Comparison of ENCODE assay signal across 15 cellular contexts in the genomic region with DNA sequence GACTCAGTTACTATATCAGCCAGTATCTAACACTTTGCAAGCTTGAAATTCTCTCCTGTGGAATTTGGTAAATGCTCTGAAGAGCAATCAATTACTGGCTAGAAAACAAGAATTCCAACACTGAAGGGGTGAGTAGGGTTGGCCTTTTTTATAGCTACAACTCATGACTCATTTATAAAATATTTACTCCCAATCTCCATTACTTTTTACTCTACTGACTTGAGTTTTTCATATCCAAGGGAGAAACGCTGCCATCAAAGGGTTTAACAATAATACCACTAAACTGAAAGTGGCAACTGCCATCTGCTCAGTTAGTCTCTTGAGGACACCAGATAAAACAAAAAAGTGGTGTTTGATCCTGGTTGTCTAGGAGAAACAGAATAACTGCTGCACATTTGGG.
DNase-seq lines count a peak whose midpoint lies in the region; ATAC-seq, FAIRE-seq and TF ChIP-seq lines count a peak whose summit lies in the region.
"Had no signal": no experiment of that assay in that cellular context is flagged by ENCODE, and none has a peak within 500 bp of the region (broad histone marks: within the 10 kb centered on the region; RNA-seq: fewer than 3 reads in every experiment).

No MANE protein-coding gene starts in this region.

- H3K27me3 ChIP-seq in endothelial cell of umbilical vein (ENCODE audit: control insufficient read depth in 2 of 2, insufficient read depth in 2 of 2, low read length in 2 of 2), result no peaks in the 10 kb centered on the region

- peaks cover 3% of the 10 kb centered on the region for H3K4me1 ChIP-seq in endothelial cell of umbilical vein (ENCODE audit: control insufficient read depth, extremely low read depth, insufficient read depth, low read length)

- no peaks in the 10 kb centered on the region for H4K20me1 ChIP-seq in endothelial cell of umbilical vein (replicated peaks; ENCODE audit: control insufficient read depth, extremely low read depth, insufficient read depth, low read length)

- peaks cover 8% of the 10 kb centered on the region for H3K4me1 Mint-ChIP-seq in Calu3 (ENCODE audit: low read depth, unreplicated experiment)
- H3K4me1 Mint-ChIP-seq: activated CD4-positive, alpha-beta T cell treated with anti-CD3 and anti-CD28 coated beads, Interleukin-2, amount 10 ng/mL, durations not matched to agents 7 days and 5 days; CD4-positive, CD25-positive, alpha-beta regulatory T cell had no signal

- BruUV-seq in Calu3 (replicated peaks; lab: Mats Ljungman, UMichigan) (no TSS peak), endothelial cell of umbilical vein (replicated peaks; lab: Mats Ljungman, UMichigan) (no TSS peak)

- H3K9ac ChIP-seq in endothelial cell of umbilical vein (replicated peaks; ENCODE audit: extremely low read depth, insufficient read depth, low read length), result no peak overlapping the region

- no peak for TF ChIP-seq CTCF in Calu3 (IDR thresholded peaks at IDR 0.05; ENCODE audit: unreplicated experiment)
- TF ChIP-seq CTCF in endothelial cell of umbilical vein (IDR thresholded peaks at IDR 0.05; ENCODE audit: extremely low read depth in 1 of 2, insufficient read depth in 1 of 2, low read depth in 1 of 2, low read length in 2 of 2), result no peak
- no peak for TF ChIP-seq CTCF in omental fat pad (IDR thresholded peaks at IDR 0.05)

- no peak for DNase-seq in Calu3
- DNase-seq in LoVo (ENCODE audit: low spot score), result peak; percentile 70
- peak; percentile 61 for DNase-seq in endothelial cell of umbilical vein (ENCODE audit: low read depth, low spot score)
- no peak for DNase-seq in omental fat pad (ENCODE audit: low spot score)
- DNase-seq in HPDE6-E6E7 (ENCODE audit: extremely low spot score), result no peak
- no peak for DNase-seq in GF-D8 (lab: John Stamatoyannopoulos, UW)
- DNase-seq in activated naive CD4-positive, alpha-beta T cell (lab: John Stamatoyannopoulos, UW), result no peak
- DNase-seq: activated CD4-positive, alpha-beta T cell treated with anti-CD3 and anti-CD28 coated beads, Interleukin-2, amount 10 ng/mL, durations not matched to agents 7 days and 5 days; CD4-positive, CD25-positive, alpha-beta regulatory T cell; MM.1S; mucosa of descending colon had no signal

- H3K27ac ChIP-seq in endothelial cell of umbilical vein (ENCODE audit: insufficient read depth, low read depth, low read length), result no peak overlapping the region

- POLR2A ChIA-PET in endothelial cell of umbilical vein (lab: Charles Lee), result no interaction called here

- no peaks in the 10 kb centered on the region for H3K27me3 Mint-ChIP-seq in Calu3 (ENCODE audit: unreplicated experiment)
- H3K27me3 Mint-ChIP-seq: activated CD4-positive, alpha-beta T cell treated with anti-CD3 and anti-CD28 coated beads, Interleukin-2, amount 10 ng/mL, durations not matched to agents 7 days and 5 days; stimulated activated naive CD8-positive, alpha-beta T cell treated with anti-CD3 and anti-CD28 coated beads, Interleukin-15, Interleukin-2, amounts not matched to agents 100 ng/mL and 50 ng/mL, for 24 hours had no signal

- H2AFZ ChIP-seq in endothelial cell of umbilical vein (ENCODE audit: low read depth, low read length), result no peak overlapping the region

- no peak overlapping the region for H3K4me3 ChIP-seq in endothelial cell of umbilical vein (replicated peaks in 1 of 3; ENCODE audit: insufficient read depth in 1 of 3, low read depth in 1 of 3, low read length in 3 of 3)
- H3K4me3 ChIP-seq: mucosa of descending colon had no signal

- H3K27ac Mint-ChIP-seq in Calu3 (ENCODE audit: unreplicated experiment), result peak overlapping the region; percentile 28
- H3K27ac Mint-ChIP-seq: activated CD4-positive, alpha-beta T cell treated with anti-CD3 and anti-CD28 coated beads, Interleukin-2, amount 10 ng/mL, durations not matched to agents 7 days and 5 days; activated T-helper 1 cell treated with anti-CD3 and anti-CD28 coated beads, Interleukin-12 subunit alpha, Interleukin-12 subunit beta, Interleukin-2, Interleukin-4 antibody, amounts not matched to agents 30 ng/mL and 10 ng/mL and 1 ng/mL, durations not matched to agents 14 hours and 24 hours and 36 hours; CD4-positive, CD25-positive, alpha-beta regulatory T cell; stimulated activated naive CD8-positive, alpha-beta T cell treated with anti-CD3 and anti-CD28 coated beads, Interleukin-15, Interleukin-2, amounts not matched to agents 100 ng/mL and 50 ng/mL, for 24 hours; T-helper 1 cell treated with Interleukin-12 subunit alpha and Interleukin-12 subunit beta and Interleukin-4 antibody, amounts not matched to agents 30 μg/mL and 1 μg/mL, for 36 hours had no signal

- CTCF ChIA-PET in Calu3 (lab: Charles Lee), result no interaction called here
- CTCF ChIA-PET in endothelial cell of umbilical vein (lab: Charles Lee), result interaction anchor here (0.7 to 1.8 kb wide), 3 partner anchors 13 to 203 kb away, joined by 3 to 6 read pairs (median 5); a partner anchor contains a TSS

- H3K36me3 Mint-ChIP-seq in Calu3 (ENCODE audit: insufficient read depth, unreplicated experiment), result no peaks in the 10 kb centered on the region
- H3K36me3 Mint-ChIP-seq: CD4-positive, CD25-positive, alpha-beta regulatory T cell had no signal

- no peaks in the 10 kb centered on the region for H3K79me2 ChIP-seq in endothelial cell of umbilical vein (ENCODE audit: control insufficient read depth, insufficient read depth, low read length)

- H3K36me3 ChIP-seq in endothelial cell of umbilical vein (ENCODE audit: control insufficient read depth in 2 of 2, extremely low read depth in 1 of 2, insufficient read depth in 2 of 2, low read length in 2 of 2), result no peaks in the 10 kb centered on the region

- H3K4me2 ChIP-seq in endothelial cell of umbilical vein (ENCODE audit: insufficient read depth, low read length), result no peak overlapping the region

- no peak for TF ChIP-seq POLR2A in endothelial cell of umbilical vein (IDR thresholded peaks at IDR 0.05; ENCODE audit: low read depth, low read length)

- intact Hi-C loops in Calu3 (cut with micrococcal nuclease; ENCODE audit: unreplicated experiment) (no loop called here), endothelial cell of umbilical vein (cut with micrococcal nuclease) (no loop called here)

- no peak overlapping the region for H3K4me3 Mint-ChIP-seq in Calu3 (ENCODE audit: low read depth, unreplicated experiment)
- H3K4me3 Mint-ChIP-seq: activated CD4-positive, alpha-beta T cell treated with anti-CD3 and anti-CD28 coated beads, Interleukin-2, amount 10 ng/mL, durations not matched to agents 7 days and 5 days; activated T-helper 1 cell treated with anti-CD3 and anti-CD28 coated beads, Interleukin-12 subunit alpha, Interleukin-12 subunit beta, Interleukin-2, Interleukin-4 antibody, amounts not matched to agents 30 ng/mL and 10 ng/mL and 1 ng/mL, durations not matched to agents 14 hours and 24 hours and 36 hours; CD4-positive, CD25-positive, alpha-beta regulatory T cell; stimulated activated naive CD8-positive, alpha-beta T cell treated with anti-CD3 and anti-CD28 coated beads, Interleukin-15, Interleukin-2, amounts not matched to agents 100 ng/mL and 50 ng/mL, for 24 hours; T-helper 1 cell treated with Interleukin-12 subunit alpha and Interleukin-12 subunit beta and Interleukin-4 antibody, amounts not matched to agents 30 μg/mL and 1 μg/mL, for 36 hours had no signal

- ATAC-seq in omental fat pad (ENCODE audit: low FRiP score) (peak; percentile 77), HG02678 (IDR thresholded peaks at IDR 0.05; ENCODE audit: unreplicated experiment) (no peak)
- ATAC-seq: mucosa of descending colon had no signal

- dilution Hi-C loops in endothelial cell of umbilical vein (cut with MboI; ENCODE audit: extremely low pct_ligation_motif_present, low sequenced_read_pairs), result no loop called here

- H3K9me3 ChIP-seq in endothelial cell of umbilical vein (replicated peaks; ENCODE audit: control insufficient read depth, insufficient read depth, low read length), result no peaks in the 10 kb centered on the region
- H3K9me3 ChIP-seq: mucosa of descending colon had no signal

- FAIRE-seq in endothelial cell of umbilical vein (lab: Jason Lieb, UNC), result peak; percentile 86

- H3K9me3 Mint-ChIP-seq in Calu3 (ENCODE audit: low read depth, unreplicated experiment), result peaks cover 5% of the 10 kb centered on the region
- H3K9me3 Mint-ChIP-seq: activated CD4-positive, alpha-beta T cell treated with anti-CD3 and anti-CD28 coated beads, Interleukin-2, amount 10 ng/mL, durations not matched to agents 7 days and 5 days; activated T-helper 1 cell treated with anti-CD3 and anti-CD28 coated beads, Interleukin-12 subunit alpha, Interleukin-12 subunit beta, Interleukin-2, Interleukin-4 antibody, amounts not matched to agents 30 ng/mL and 10 ng/mL and 1 ng/mL, durations not matched to agents 14 hours and 24 hours and 36 hours; stimulated activated naive CD8-positive, alpha-beta T cell treated with anti-CD3 and anti-CD28 coated beads, Interleukin-15, Interleukin-2, amounts not matched to agents 100 ng/mL and 50 ng/mL, for 24 hours had no signal

- no peaks in the 10 kb centered on the region for H3K9me1 ChIP-seq in endothelial cell of umbilical vein (replicated peaks; ENCODE audit: control insufficient read depth, extremely low read depth, insufficient read depth, low read length)

TF ChIP-seq in endothelial cell of umbilical vein, 7 proteins besides CTCF, POLR2A, EP300 and RAD21:
- TF ChIP-seq JUN (IDR thresholded peaks at IDR 0.05; ENCODE audit: borderline replicate concordance, insufficient read depth, insufficient read length, low read depth) (peak; percentile 53), FOS (IDR thresholded peaks at IDR 0.05; ENCODE audit: borderline replicate concordance, insufficient read depth, low read length) (peak; percentile 32), EZH2 (IDR thresholded peaks at IDR 0.05; ENCODE audit: borderline replicate concordance, low read depth, low read length, severe bottlenecking) (no peak), POLR2AphosphoS5 (IDR thresholded peaks at IDR 0.05; ENCODE audit: insufficient read depth, low read depth, low read length) (no peak), GATA2 (IDR thresholded peaks at IDR 0.05; ENCODE audit: insufficient read depth, insufficient read length, low read depth, low read length) (no peak)
- TF ChIP-seq, protein P1, sequence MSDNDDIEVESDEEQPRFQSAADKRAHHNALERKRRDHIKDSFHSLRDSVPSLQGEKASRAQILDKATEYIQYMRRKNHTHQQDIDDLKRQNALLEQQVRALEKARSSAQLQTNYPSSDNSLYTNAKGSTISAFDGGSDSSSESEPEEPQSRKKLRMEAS (IDR thresholded peaks at IDR 0.05; ENCODE audit: insufficient read depth, insufficient read length), result no peak

Comparison
In these comparisons a context has a peak if more than half of its experiments do, and no peak if none do; other contexts are left out.
1. DNase-seq: peak in LoVo (single experiment) and endothelial cell of umbilical vein (single experiment); none in Calu3 (single experiment), omental fat pad (single experiment), HPDE6-E6E7 (single experiment), GF-D8 (single experiment) and activated naive CD4-positive, alpha-beta T cell (0 of 4).